In the genomic region with DNA sequence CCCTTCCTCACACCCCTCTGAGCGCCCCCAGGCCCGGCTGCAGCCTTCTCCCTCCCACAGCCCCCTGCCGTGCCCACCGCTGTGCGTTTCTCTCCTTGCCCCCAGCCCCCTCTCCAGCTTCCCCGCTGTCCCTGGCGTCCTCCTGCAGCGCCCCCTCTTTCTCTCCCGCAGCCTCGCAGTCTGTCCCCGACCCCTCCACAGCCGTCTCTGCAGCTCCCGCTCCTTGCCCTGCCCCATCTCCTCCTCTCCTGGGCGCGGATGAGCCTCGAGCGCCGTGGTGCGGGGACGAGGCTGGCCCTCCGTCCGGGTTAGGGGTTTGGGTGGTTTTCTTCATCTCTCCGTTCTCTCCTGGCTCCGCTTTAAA, we compare ENCODE assay signal across 9 cellular contexts. TPM values are rescaled to one million over a fixed set of nuclear protein-coding genes. Genes with fewer than 3 reads are reported as not detected.
DNase-seq lines count a peak whose midpoint lies in the region; ATAC-seq, FAIRE-seq and TF ChIP-seq lines count a peak whose summit lies in the region.
"Had no signal": no experiment of that assay in that cellular context is flagged by ENCODE, and none has a peak within 500 bp of the region (broad histone marks: within the 10 kb centered on the region; RNA-seq: fewer than 3 reads in every experiment).

No MANE protein-coding gene starts in this region.

- H3K4me3 ChIP-seq in CD4-positive, alpha-beta memory T cell (ENCODE audit: low read length in 2 of 2) = peak overlapping the region; percentile 3 to 67
- peak overlapping the region; percentile 53 for H3K4me3 ChIP-seq in HL-60 (replicated peaks; ENCODE audit: insufficient read depth, low read length)
- H3K4me3 ChIP-seq in kidney (ENCODE audit: low read length in 2 of 2) = peak overlapping the region; percentile 68 to 72
- H3K4me3 ChIP-seq in testis = peak overlapping the region; percentile 73 to 75

- H3K9ac ChIP-seq in kidney (ENCODE audit: low read length in 2 of 2) = peak overlapping the region in 1 of 2 donors; percentile 87

- peaks cover 1 to 12% of the 10 kb centered on the region in 2 donors for H3K27me3 Mint-ChIP-seq in CD4-positive, alpha-beta memory T cell
- peaks cover 3% of the 10 kb centered on the region for H3K27me3 Mint-ChIP-seq in activated T-helper 17 cell treated with anti-CD3 and anti-CD28 coated beads, Interleukin-2, amount 50 U/mL, for 72 hours

- CTCF ChIA-PET in CD4-positive, alpha-beta memory T cell (lab: Charles Lee; ENCODE audit: partially characterized antibody) = interaction anchor here (1.1 kb wide), 1 partner anchor 39 kb away, joined by 3 read pairs; no protein-coding TSS in a partner anchor

- POLR2A ChIA-PET in CD4-positive, alpha-beta memory T cell (lab: Charles Lee; ENCODE audit: partially characterized antibody) = interaction anchor here (0.8 to 1.8 kb wide), 3 partner anchors 39 to 82 kb away, joined by 3 to 5 read pairs (median 5); a partner anchor contains a TSS

- H3K36me3 Mint-ChIP-seq in CD4-positive, alpha-beta memory T cell = peaks cover 4 to 16% of the 10 kb centered on the region in 2 donors
- peaks cover 32% of the 10 kb centered on the region for H3K36me3 Mint-ChIP-seq in activated T-helper 17 cell treated with anti-CD3 and anti-CD28 coated beads, Interleukin-2, amount 50 U/mL, for 72 hours (ENCODE audit: low read depth)

- H3K27me3 ChIP-seq in CD4-positive, alpha-beta memory T cell (ENCODE audit: insufficient read depth, low read length) = no peaks in the 10 kb centered on the region
- H3K27me3 ChIP-seq in HL-60 (ENCODE audit: insufficient read depth, poor library complexity, severe bottlenecking) (no peaks in the 10 kb centered on the region), testis (no peaks in the 10 kb centered on the region)

- peaks cover 24% of the 10 kb centered on the region for H3K4me1 ChIP-seq in CD4-positive, alpha-beta memory T cell (ENCODE audit: insufficient read depth, low read length)
- H3K4me1 ChIP-seq in kidney (ENCODE audit: control insufficient read depth in 1 of 2, insufficient read depth in 1 of 2, low read depth in 1 of 2, low read length in 2 of 2) (peaks cover 0 to 16% of the 10 kb centered on the region in 2 donors), testis (peaks cover 20% of the 10 kb centered on the region)

- peaks cover 9 to 35% (median 18%) of the 10 kb centered on the region in 4 donors for H3K4me1 Mint-ChIP-seq in CD4-positive, alpha-beta memory T cell
- H3K4me1 Mint-ChIP-seq in activated T-helper 17 cell treated with anti-CD3 and anti-CD28 coated beads, Interleukin-2, amount 50 U/mL, for 72 hours = peaks cover 10% of the 10 kb centered on the region

- peak overlapping the region; percentile 74 to 87 (median 80) for H3K4me3 Mint-ChIP-seq in CD4-positive, alpha-beta memory T cell
- H3K4me3 Mint-ChIP-seq in activated T-helper 17 cell treated with anti-CD3 and anti-CD28 coated beads, Interleukin-2, amount 50 U/mL, for 72 hours = peak overlapping the region; percentile 89

- peaks cover 3% of the 10 kb centered on the region for H3K36me3 ChIP-seq in CD4-positive, alpha-beta memory T cell (ENCODE audit: insufficient read depth, low read length)
- H3K36me3 ChIP-seq in kidney (ENCODE audit: control insufficient read depth in 1 of 2, insufficient read depth in 2 of 2, low read length in 2 of 2) = no peaks in the 10 kb centered on the region
- H3K36me3 ChIP-seq in testis (ENCODE audit: low read depth, missing control alignments) = no peaks in the 10 kb centered on the region

- no peaks in the 10 kb centered on the region for H3K9me3 ChIP-seq in CD4-positive, alpha-beta memory T cell (ENCODE audit: control insufficient read depth in 1 of 2, low read length in 2 of 2)
- no peaks in the 10 kb centered on the region for H3K9me3 ChIP-seq in kidney (ENCODE audit: control insufficient read depth in 1 of 2, low read length in 2 of 2)
- no peaks in the 10 kb centered on the region for H3K9me3 ChIP-seq in testis

- 2 to 3% methylated on average over 24 of the region's 24 CpGs for WGBS in testis, 2 donors

- TF ChIP-seq CTCF in HL-60 (IDR thresholded peaks at IDR 0.05; ENCODE audit: insufficient read depth, low read length) (no peak), kidney (IDR thresholded peaks at IDR 0.05; ENCODE audit: borderline replicate concordance, extremely low read depth, insufficient read depth) (no peak), testis (IDR thresholded peaks at IDR 0.05) (no peak)

- peaks cover 0 to 5% (median 0%) of the 10 kb centered on the region in 8 donors for H3K9me3 Mint-ChIP-seq in CD4-positive, alpha-beta memory T cell
- no peaks in the 10 kb centered on the region for H3K9me3 Mint-ChIP-seq in activated T-helper 17 cell treated with anti-CD3 and anti-CD28 coated beads, Interleukin-2, amount 50 U/mL, for 72 hours

- H3K27ac ChIP-seq in CD4-positive, alpha-beta memory T cell (ENCODE audit: low read depth, low read length) = peak overlapping the region; percentile 82
- H3K27ac ChIP-seq in HL-60 (replicated peaks) (no peak overlapping the region), kidney (ENCODE audit: low read depth in 2 of 2, low read length in 2 of 2) (no peak overlapping the region), testis (peak overlapping the region; percentile 90)

- FAIRE-seq in kidney (lab: Jason Lieb, UNC) = no peak

- H3K27ac Mint-ChIP-seq in CD4-positive, alpha-beta memory T cell = peak overlapping the region; percentile 76 to 97 (median 92)
- H3K27ac Mint-ChIP-seq in activated T-helper 17 cell treated with anti-CD3 and anti-CD28 coated beads, Interleukin-2, amount 50 U/mL, for 72 hours = peak overlapping the region; percentile 99

- no peak for TF ChIP-seq POLR2A in testis (IDR thresholded peaks at IDR 0.05)
- no peak for TF ChIP-seq POLR2A in GM18505 (IDR thresholded peaks at IDR 0.05; ENCODE audit: borderline replicate concordance, extremely low read depth, insufficient read depth, insufficient read length)

- peak in 2 of 5 donors; percentile 14 to 26 for DNase-seq in CD4-positive, alpha-beta memory T cell
- DNase-seq in HL-60 (ENCODE audit: low read depth in 1 of 2, low spot score in 1 of 2) (no peak), kidney (no peak), testis (no peak)

- intact Hi-C loops in CD4-positive, alpha-beta memory T cell (cut with micrococcal nuclease) = no loop called here
- intact Hi-C loops in kidney (cut with DNase I) = no loop called here
- intact Hi-C loops in testis (cut with DNase I; ENCODE audit: low total_unique reads) = loop anchor here (5.0 kb wide), 1 partner anchor 42 kb away; a partner anchor contains a TSS

- ATAC-seq in activated T-helper 17 cell treated with anti-CD3 and anti-CD28 coated beads, Interleukin-2, amount 50 U/mL, for 72 hours (replicated peaks) = no peak
- no peak for ATAC-seq in GM19351 (IDR thresholded peaks at IDR 0.05; ENCODE audit: unreplicated experiment)
- no peak for ATAC-seq in GM18505 (IDR thresholded peaks at IDR 0.05; ENCODE audit: unreplicated experiment)
- no peak for ATAC-seq in GM18520 (IDR thresholded peaks at IDR 0.05; ENCODE audit: unreplicated experiment)

RNA-seq across cellular contexts. Expression of a gene that starts 1.1 kb away (rescaled TPM):
- total RNA-seq in CD4-positive, alpha-beta memory T cell = 10 to 100 TPM; 23.1 to 23.5 TPM
- 1 to 10 TPM in 1 of 2 donors, under 1 TPM in 1; 0.60 to 1.5 TPM for polyA plus RNA-seq in CD4-positive, alpha-beta memory T cell
- total RNA-seq in activated T-helper 17 cell treated with anti-CD3 and anti-CD28 coated beads, Interleukin-2, amount 50 U/mL, for 72 hours = 10 to 100 TPM; 15.6 to 25.3 TPM
- total RNA-seq in kidney = 13.0 TPM
- polyA plus RNA-seq in kidney (ENCODE audit: insufficient read depth, low read depth, low replicate concordance) = 4.1 TPM
- 10 to 100 TPM; 48.8 to 62.9 TPM for total RNA-seq in testis
- 14.6 TPM for polyA plus RNA-seq in testis (ENCODE audit: insufficient read depth, low read depth, low replicate concordance)

RNA-seq across cellular contexts. Expression of a gene that starts 13.8 kb away (rescaled TPM):
- total RNA-seq in CD4-positive, alpha-beta memory T cell = under 1 TPM in 1 of 2 experiments, not detected in 1; 0.38 TPM
- not detected for polyA plus RNA-seq in CD4-positive, alpha-beta memory T cell
- total RNA-seq in activated T-helper 17 cell treated with anti-CD3 and anti-CD28 coated beads, Interleukin-2, amount 50 U/mL, for 72 hours = under 1 TPM; 0.15 to 0.50 TPM
- total RNA-seq in kidney = 3.8 TPM
- 0.62 TPM for polyA plus RNA-seq in kidney (ENCODE audit: insufficient read depth, low read depth, low replicate concordance)
- 10 to 100 TPM; 27.9 to 47.5 TPM for total RNA-seq in testis
- polyA plus RNA-seq in testis (ENCODE audit: insufficient read depth, low read depth, low replicate concordance) = 171 TPM

RNA-seq across cellular contexts. Expression of a gene that starts 15.6 kb away (rescaled TPM):
- total RNA-seq in CD4-positive, alpha-beta memory T cell = 1 to 10 TPM in 1 of 2 experiments, under 1 TPM in 1; 0.87 to 1.3 TPM
- not detected for polyA plus RNA-seq in CD4-positive, alpha-beta memory T cell
- under 1 TPM; 0.39 to 0.56 TPM for total RNA-seq in activated T-helper 17 cell treated with anti-CD3 and anti-CD28 coated beads, Interleukin-2, amount 50 U/mL, for 72 hours
- total RNA-seq in kidney (3.6 TPM), testis (1 to 10 TPM in 1 of 2 donors, not detected in 1; 2.2 TPM)
- polyA plus RNA-seq in kidney (ENCODE audit: insufficient read depth, low read depth, low replicate concordance) (5.4 TPM), testis (ENCODE audit: insufficient read depth, low read depth, low replicate concordance) (0.98 TPM)
- total RNA-seq: SK-MEL-5 had no signal

RNA-seq across cellular contexts. Expression of a gene that starts 22.3 kb away (rescaled TPM):
- not detected for total RNA-seq in CD4-positive, alpha-beta memory T cell
- polyA plus RNA-seq in CD4-positive, alpha-beta memory T cell = not detected
- total RNA-seq in activated T-helper 17 cell treated with anti-CD3 and anti-CD28 coated beads, Interleukin-2, amount 50 U/mL, for 72 hours = not detected
- total RNA-seq in kidney (not detected), testis (10 to 100 TPM; 11.3 to 28.2 TPM)
- polyA plus RNA-seq in kidney (ENCODE audit: insufficient read depth, low read depth, low replicate concordance) (not detected), testis (ENCODE audit: insufficient read depth, low read depth, low replicate concordance) (49.6 TPM)
- total RNA-seq: SK-MEL-5 had no signal

RNA-seq across cellular contexts. Expression of a gene that starts 29.5 kb away (rescaled TPM):
- total RNA-seq in CD4-positive, alpha-beta memory T cell = under 1 TPM; 0.32 to 0.47 TPM
- polyA plus RNA-seq in CD4-positive, alpha-beta memory T cell = not detected
- total RNA-seq in activated T-helper 17 cell treated with anti-CD3 and anti-CD28 coated beads, Interleukin-2, amount 50 U/mL, for 72 hours = under 1 TPM; 0.15 to 0.95 TPM
- total RNA-seq in kidney (0.47 TPM), testis (1 to 10 TPM; 2.0 to 2.1 TPM)
- polyA plus RNA-seq in kidney (ENCODE audit: insufficient read depth, low read depth, low replicate concordance) (0.37 TPM), testis (ENCODE audit: insufficient read depth, low read depth, low replicate concordance) (1.2 TPM)
- total RNA-seq: SK-MEL-5 had no signal

Comparison
In these comparisons a context has a peak if more than half of its experiments do, and no peak if none do; other contexts are left out.
1. H3K27ac ChIP-seq: peak in CD4-positive, alpha-beta memory T cell (single experiment) and testis (2 of 2); none in HL-60 (single experiment) and kidney (0 of 2).
2. Peak in every context shown above with its lines, with median percentiles within 50 percentile points of each other: H3K4me3 ChIP-seq.